Comparison of ENCODE assay signal across 19 cellular contexts in genomic region chr3:30702521-30703404, GRCh38.
"Had no signal": no experiment of that assay in that cellular context is flagged by ENCODE, and none has a peak within 500 bp of the region (broad histone marks: within the 10 kb centered on the region; RNA-seq: fewer than 3 reads in every experiment).

No MANE protein-coding gene starts in this region.

- H3K4me1 Mint-ChIP-seq: nephron progenitor cell had no signal

- H3K4me3 Mint-ChIP-seq: nephron progenitor cell had no signal

- DNase-seq: activated CD4-positive, CD25-positive, alpha-beta regulatory T cell treated with anti-CD3 and anti-CD28 coated beads, Interleukin-2, amount 50 U/mL, for 72 hours; activated gamma-delta T cell treated with Interleukin-2 at 50 U/mL for 16 hours; activated T-cell treated with anti-CD3 and anti-CD28 coated beads, Interleukin-2, amount 50 U/mL, for 1 hour; erythroblast; left lung; mammary epithelial cell; mucosa of descending colon; nephron progenitor cell; occipital lobe; stimulated activated CD4-positive, alpha-beta T cell treated with anti-CD3 and anti-CD28 coated beads, Interleukin-15, amount 100 ng/mL, for 24 hours; stimulated activated CD4-positive, alpha-beta T cell treated with anti-CD3 and anti-CD28 coated beads, Interleukin-4, amount 100 ng/mL, for 1 hour; stimulated activated naive CD4-positive, alpha-beta T cell treated with Interleukin-2 at 50 U/mL for 16 hours; T-helper 9 cell; trophoblast cell had no signal

- H3K9me3 ChIP-seq: left lung, right atrium auricular region, suprapubic skin had no signal

- H3K27me3 ChIP-seq: gastroesophageal sphincter, left lung, right atrium auricular region, suprapubic skin had no signal

- H3K27me3 Mint-ChIP-seq: progenitor cell of endocrine pancreas had no signal

- H3K27ac ChIP-seq: gastroesophageal sphincter, left lung, right atrium auricular region, skin epidermis, suprapubic skin had no signal

- H3K36me3 ChIP-seq: gastroesophageal sphincter, right atrium auricular region, suprapubic skin had no signal

- H3K4me1 ChIP-seq: gastroesophageal sphincter, left lung, right atrium auricular region had no signal

- H3K4me3 ChIP-seq: gastroesophageal sphincter, left lung, mucosa of descending colon, right atrium auricular region, skin epidermis, suprapubic skin had no signal

- H3K27ac Mint-ChIP-seq: nephron progenitor cell, progenitor cell of endocrine pancreas had no signal

- ATAC-seq: gastroesophageal sphincter, left lung, mucosa of descending colon had no signal
